1 cellular context compared by ENCODE assay signal in genomic region chr1:118563969-118564951, GRCh38.
TF ChIP-seq lines count a peak whose summit lies in the region.

No MANE protein-coding gene starts in this region.

TF ChIP-seq in K562, 482 proteins besides CTCF, POLR2A, EP300 and RAD21 (continued from another document):
- TF ChIP-seq ZNF407 (IDR thresholded peaks at IDR 0.05; ENCODE audit: low read depth), result no peak
- TF ChIP-seq ZZZ3 (IDR thresholded peaks at IDR 0.05), result no peak
- no peak for TF ChIP-seq ZNF395 (CRISPR knock-in tag; IDR thresholded peaks at IDR 0.05)
- TF ChIP-seq ATF6 (CRISPR knock-in tag; IDR thresholded peaks at IDR 0.05), result no peak
- no peak for TF ChIP-seq LCOR (CRISPR knock-in tag; IDR thresholded peaks at IDR 0.05)
- TF ChIP-seq E2F5 (CRISPR knock-in tag; IDR thresholded peaks at IDR 0.05), result no peak
- no peak for TF ChIP-seq POLR2B (IDR thresholded peaks at IDR 0.05; ENCODE audit: low read depth, partially characterized antibody)
- TF ChIP-seq GATAD2B (IDR thresholded peaks at IDR 0.05; ENCODE audit: borderline replicate concordance), result no peak
- no peak for TF ChIP-seq MEF2A (IDR thresholded peaks at IDR 0.05; ENCODE audit: control insufficient read depth, low read depth, low read length)
- no peak for TF ChIP-seq E4F1 (CRISPR knock-in tag; IDR thresholded peaks at IDR 0.05; ENCODE audit: borderline replicate concordance)
